Comparison of ENCODE assay signal across 14 cellular contexts in genomic region chr2:176083796-176084261, GRCh38. TPM values are rescaled to one million over a fixed set of nuclear protein-coding genes. Genes with fewer than 3 reads are reported as not detected.
DNase-seq lines count a peak whose midpoint lies in the region; ATAC-seq and TF ChIP-seq lines count a peak whose summit lies in the region.
"Had no signal": no experiment of that assay in that cellular context is flagged by ENCODE, and none has a peak within 500 bp of the region (broad histone marks: within the 10 kb centered on the region; RNA-seq: fewer than 3 reads in every experiment).

TSS of gene EVX2 (minus strand) at chr2:176083962. CDS start at chr2:176083776, 186 bp downstream.

- peak within 1 kb of the TSS; percentile 81 for H3K27ac Mint-ChIP-seq in CD4-positive, alpha-beta T cell
- peak within 1 kb of the TSS; percentile 46 for H3K27ac Mint-ChIP-seq in activated naive CD8-positive, alpha-beta T cell treated with anti-CD3 and anti-CD28 coated beads, Interleukin-2, amount 10 ng/mL, durations not matched to agents 7 days and 5 days
- no peak within 1 kb of the TSS for H3K27ac Mint-ChIP-seq in neural progenitor cell

- no peaks in the 10 kb centered on the region for H4K20me1 ChIP-seq in GM23248 (ENCODE audit: insufficient read depth)
- peaks cover 84% of the 10 kb centered on the region for H4K20me1 ChIP-seq in neural progenitor cell (ENCODE audit: low read depth)

- POLR2A ChIA-PET in CD4-positive, alpha-beta T cell (lab: Charles Lee) = interaction anchor here (0.7 to 2.0 kb wide), 2 partner anchors 11 to 1746 kb away, joined by 3 to 5 read pairs; no protein-coding TSS in a partner anchor
- POLR2A ChIA-PET in activated naive CD8-positive, alpha-beta T cell treated with anti-CD3 and anti-CD28 coated beads, Interleukin-2, amount 10 ng/mL, durations not matched to agents 7 days and 5 days (lab: Charles Lee) = no interaction called here

- H3K4me3 ChIP-seq in GM23248 (no peak within 1 kb of the TSS), neural progenitor cell (no peak within 1 kb of the TSS)
- H3K4me3 ChIP-seq: lower lobe of right lung, Peyer's patch had no signal

- H3K4me1 ChIP-seq in GM23248 (ENCODE audit: insufficient read depth) (no peaks in the 10 kb centered on the region), neural progenitor cell (peaks cover 7% of the 10 kb centered on the region)

- H3K4me3 Mint-ChIP-seq in CD4-positive, alpha-beta T cell = peak within 1 kb of the TSS; percentile 76
- peak within 1 kb of the TSS; percentile 22 for H3K4me3 Mint-ChIP-seq in activated naive CD8-positive, alpha-beta T cell treated with anti-CD3 and anti-CD28 coated beads, Interleukin-2, amount 10 ng/mL, durations not matched to agents 7 days and 5 days
- H3K4me3 Mint-ChIP-seq in neural progenitor cell = peak within 1 kb of the TSS; percentile 62

- no peak for TF ChIP-seq CTCF in CD4-positive, alpha-beta T cell (IDR thresholded peaks at IDR 0.05)
- TF ChIP-seq CTCF in neural progenitor cell (IDR thresholded peaks at IDR 0.05) = no peak

- H2AFZ ChIP-seq in GM23248 (no peak within 1 kb of the TSS), neural progenitor cell (replicated peaks) (no peak within 1 kb of the TSS)

- in situ Hi-C loops in GM23248 (cut with MboI) = no loop called here

- WGBS in GM23248 (ENCODE audit: low coverage in 1 of 2, low lambda C conversion rate in 2 of 2, missing lambda C conversion rate in 2 of 2), 2 experiments = 40 to 44% methylated on average over 27 of the region's 27 CpGs

- peak in 1 of 10 experiments; percentile 29 for DNase-seq in CD4-positive, alpha-beta T cell
- DNase-seq in GM23248 (no peak), neural progenitor cell (ENCODE audit: low spot score) (no peak), NCI-H1417 treated with DMSO at 0.1 percent for 48 hours (lab: John Stamatoyannopoulos, UW) (no peak)
- no peak for DNase-seq in activated naive CD8-positive, alpha-beta T cell treated with anti-CD3 and anti-CD28 coated beads, Interleukin-2, amount 10 ng/mL, durations not matched to agents 7 days and 5 days
- no peak for DNase-seq in effector CD8-positive, alpha-beta T cell (lab: John Stamatoyannopoulos, UW)
- DNase-seq: brain microvascular endothelial cell, heart right ventricle, lower lobe of right lung, MV-4-11, Peyer's patch had no signal

- H3K27ac ChIP-seq in CD4-positive, alpha-beta T cell (ENCODE audit: low read depth, low read length) = no peak within 1 kb of the TSS
- H3K27ac ChIP-seq in GM23248 (no peak within 1 kb of the TSS), neural progenitor cell (no peak within 1 kb of the TSS)
- H3K27ac ChIP-seq: brain microvascular endothelial cell, heart right ventricle, HL-60, lower lobe of right lung, Peyer's patch had no signal

- H3K4me1 Mint-ChIP-seq in CD4-positive, alpha-beta T cell (ENCODE audit: low read depth) = peaks cover 41% of the 10 kb centered on the region
- peaks cover 11% of the 10 kb centered on the region for H3K4me1 Mint-ChIP-seq in activated naive CD8-positive, alpha-beta T cell treated with anti-CD3 and anti-CD28 coated beads, Interleukin-2, amount 10 ng/mL, durations not matched to agents 7 days and 5 days
- H3K4me1 Mint-ChIP-seq in neural progenitor cell = peaks cover 17% of the 10 kb centered on the region

- intact Hi-C loops in CD4-positive, alpha-beta T cell (cut with DNase I, micrococcal nuclease) = loop anchor here (5.0 to 10.0 kb wide), 3 partner anchors 33 to 1749 kb away; partner anchors contain the start of genes HOXD10 (in 1 of the 2) and SP9 (in 1 of the 2)

- peaks cover 59% of the 10 kb centered on the region for H3K9me3 ChIP-seq in CD4-positive, alpha-beta T cell (ENCODE audit: control insufficient read depth, low read length)
- H3K9me3 ChIP-seq in GM23248 (ENCODE audit: low read depth) (no peaks in the 10 kb centered on the region), neural progenitor cell (ENCODE audit: low read depth) (no peaks in the 10 kb centered on the region)
- H3K9me3 ChIP-seq: lower lobe of right lung had no signal

- H3K9ac ChIP-seq in GM23248 (no peak within 1 kb of the TSS), neural progenitor cell (no peak within 1 kb of the TSS)

- H3K36me3 ChIP-seq in GM23248 (ENCODE audit: low read depth) (no peaks in the 10 kb centered on the region), neural progenitor cell (no peaks in the 10 kb centered on the region)
- H3K36me3 ChIP-seq: brain microvascular endothelial cell, lower lobe of right lung, Peyer's patch had no signal

- H3K4me2 ChIP-seq in GM23248 (ENCODE audit: unreplicated experiment) (peak within 1 kb of the TSS; percentile 15), neural progenitor cell (peak within 1 kb of the TSS; percentile 45)

- H3K27me3 Mint-ChIP-seq in CD4-positive, alpha-beta T cell = peaks cover 89% of the 10 kb centered on the region
- H3K27me3 Mint-ChIP-seq in activated naive CD8-positive, alpha-beta T cell treated with anti-CD3 and anti-CD28 coated beads, Interleukin-2, amount 10 ng/mL, durations not matched to agents 7 days and 5 days = peaks cover 89% of the 10 kb centered on the region
- H3K27me3 Mint-ChIP-seq in neural progenitor cell (ENCODE audit: insufficient read depth, low read depth) = peaks cover 89% of the 10 kb centered on the region

- peaks cover 12% of the 10 kb centered on the region for H3K9me3 Mint-ChIP-seq in CD4-positive, alpha-beta T cell
- H3K9me3 Mint-ChIP-seq in activated naive CD8-positive, alpha-beta T cell treated with anti-CD3 and anti-CD28 coated beads, Interleukin-2, amount 10 ng/mL, durations not matched to agents 7 days and 5 days = peaks cover 7% of the 10 kb centered on the region
- H3K9me3 Mint-ChIP-seq in neural progenitor cell = no peaks in the 10 kb centered on the region

- H3K27me3 ChIP-seq in CD4-positive, alpha-beta T cell (ENCODE audit: control insufficient read depth, insufficient read depth, low read length) = peaks cover 96% of the 10 kb centered on the region
- H3K27me3 ChIP-seq in GM23248 (replicated peaks; ENCODE audit: insufficient read depth) (peaks cover 73% of the 10 kb centered on the region), neural progenitor cell (peaks cover 100% of the 10 kb centered on the region)

- no peak for ATAC-seq in CD4-positive, alpha-beta T cell (ENCODE audit: poor library complexity)
- ATAC-seq in activated naive CD8-positive, alpha-beta T cell treated with anti-CD3 and anti-CD28 coated beads, Interleukin-2, amount 10 ng/mL, durations not matched to agents 7 days and 5 days (ENCODE audit: low read depth) = no peak
- ATAC-seq in GM18909 (IDR thresholded peaks at IDR 0.05; ENCODE audit: poor library complexity, unreplicated experiment) (no peak), GM21526 (IDR thresholded peaks at IDR 0.05; ENCODE audit: low FRiP score, unreplicated experiment) (no peak)
- ATAC-seq: heart right ventricle, lower lobe of right lung had no signal

- no peaks in the 10 kb centered on the region for H3K9me2 ChIP-seq in GM23248 (ENCODE audit: insufficient read depth)

- peaks cover 57% of the 10 kb centered on the region for H3K36me3 Mint-ChIP-seq in CD4-positive, alpha-beta T cell (ENCODE audit: low read depth)
- H3K36me3 Mint-ChIP-seq in activated naive CD8-positive, alpha-beta T cell treated with anti-CD3 and anti-CD28 coated beads, Interleukin-2, amount 10 ng/mL, durations not matched to agents 7 days and 5 days = peaks cover 6% of the 10 kb centered on the region
- H3K36me3 Mint-ChIP-seq in neural progenitor cell = no peaks in the 10 kb centered on the region

- no peaks in the 10 kb centered on the region for H3F3A ChIP-seq in GM23248 (ENCODE audit: insufficient read depth)
- H3F3A ChIP-seq in neural progenitor cell (ENCODE audit: low read depth) = peaks cover 16% of the 10 kb centered on the region

- H3K79me2 ChIP-seq in GM23248 (ENCODE audit: insufficient read depth) = no peaks in the 10 kb centered on the region
- H3K79me2 ChIP-seq in neural progenitor cell (ENCODE audit: low read depth) = no peaks in the 10 kb centered on the region

- CTCF ChIA-PET in CD4-positive, alpha-beta T cell (lab: Charles Lee) = no interaction called here

RNA-seq across cellular contexts. Expression of gene EVX2, which starts in this region (rescaled TPM):
- total RNA-seq in CD4-positive, alpha-beta T cell = not detected
- not detected in 2 replicates for total RNA-seq in GM23248 (2014; rRNA removed; shearing (Covaris generic))
- polyA plus RNA-seq in GM23248 (2016; fragmentation: Nextera tagmentation; extraction: Ambion mirVana) = not detected in 2 replicates
- total RNA-seq in activated naive CD8-positive, alpha-beta T cell treated with anti-CD3 and anti-CD28 coated beads, Interleukin-2, amount 10 ng/mL, durations not matched to agents 7 days and 5 days = not detected
- total RNA-seq in neural progenitor cell (ENCODE audit: low replicate concordance) = not detected in 2 replicates
- total RNA-seq: heart right ventricle, lower lobe of right lung, Peyer's patch had no signal
- polyA plus RNA-seq: heart right ventricle had no signal

Comparison
In these comparisons a context has a peak if more than half of its experiments do, and no peak if none do; other contexts are left out.
1. H3K4me3 Mint-ChIP-seq: peak in every context shown above with its lines; median percentile 76 in CD4-positive, alpha-beta T cell; 62 in neural progenitor cell; 22 in activated naive CD8-positive, alpha-beta T cell treated with anti-CD3 and anti-CD28 coated beads, Interleukin-2, amount 10 ng/mL, durations not matched to agents 7 days and 5 days.